Comparison of ENCODE assay signal across 15 cellular contexts in genomic region chr11:73972187-73972586, GRCh38. TPM values are rescaled to one million over a fixed set of nuclear protein-coding genes. Genes with fewer than 3 reads are reported as not detected.
DNase-seq lines count a peak whose midpoint lies in the region; ATAC-seq and TF ChIP-seq lines count a peak whose summit lies in the region.
"Had no signal": no experiment of that assay in that cellular context is flagged by ENCODE, and none has a peak within 500 bp of the region (broad histone marks: within the 10 kb centered on the region; RNA-seq: fewer than 3 reads in every experiment).

No MANE protein-coding gene starts in this region.

- H3K27ac ChIP-seq in OCI-LY7 (ENCODE audit: low read depth, low read length, poor library complexity, severe bottlenecking): peak overlapping the region; percentile 26
- H3K27ac ChIP-seq: gastroesophageal sphincter, SK-N-MC had no signal

- H3K9me2 ChIP-seq in OCI-LY7 (ENCODE audit: insufficient read depth, low read length): no peaks in the 10 kb centered on the region

- peaks cover 96% of the 10 kb centered on the region for H3K4me1 Mint-ChIP-seq in activated T-cell treated with anti-CD3 and anti-CD28 coated beads, Interleukin-2, amount 50 U/mL, for 24 hours (ENCODE audit: low read depth)
- peaks cover 96% of the 10 kb centered on the region for H3K4me1 Mint-ChIP-seq in activated T-cell treated with anti-CD3 and anti-CD28 coated beads, Interleukin-2, amount 50 U/mL, for 4 hours (ENCODE audit: low read depth)
- peaks cover 49% of the 10 kb centered on the region for H3K4me1 Mint-ChIP-seq in activated naive CD8-positive, alpha-beta T cell treated with anti-CD3 and anti-CD28 coated beads, Interleukin-2, amount 10 ng/mL, durations not matched to agents 7 days and 5 days
- peaks cover 89% of the 10 kb centered on the region for H3K4me1 Mint-ChIP-seq in stimulated activated effector memory CD8-positive, alpha-beta T cell treated with anti-CD3 and anti-CD28 coated beads, Interleukin-12 subunit alpha, Interleukin-12 subunit beta, amount 100 ng/mL, for 72 hours
- H3K4me1 Mint-ChIP-seq in mesothelial cell of epicardium: peaks cover 8% of the 10 kb centered on the region

- no peak for ATAC-seq in activated T-cell treated with anti-CD3 and anti-CD28 coated beads, Interleukin-2, amount 50 U/mL, for 4 hours
- no peak for ATAC-seq in activated naive CD8-positive, alpha-beta T cell treated with anti-CD3 and anti-CD28 coated beads, Interleukin-2, amount 10 ng/mL, durations not matched to agents 7 days and 5 days (ENCODE audit: low read depth)
- ATAC-seq in stimulated activated effector memory CD8-positive, alpha-beta T cell treated with anti-CD3 and anti-CD28 coated beads, Interleukin-12 subunit alpha, Interleukin-12 subunit beta, amount 100 ng/mL, for 72 hours: no peak
- ATAC-seq: gastroesophageal sphincter had no signal

- no peak for DNase-seq in activated T-cell treated with anti-CD3 and anti-CD28 coated beads, Interleukin-2, amount 50 U/mL, for 24 hours
- no peak for DNase-seq in activated T-cell treated with anti-CD3 and anti-CD28 coated beads, Interleukin-2, amount 50 U/mL, for 4 hours
- DNase-seq in OCI-LY7 (ENCODE audit: low spot score): peak; percentile 39
- no peak for DNase-seq in activated naive CD8-positive, alpha-beta T cell treated with anti-CD3 and anti-CD28 coated beads, Interleukin-2, amount 10 ng/mL, durations not matched to agents 7 days and 5 days
- no peak for DNase-seq in stimulated activated effector memory CD8-positive, alpha-beta T cell treated with anti-CD3 and anti-CD28 coated beads, Interleukin-12 subunit alpha, Interleukin-12 subunit beta, amount 100 ng/mL, for 72 hours (ENCODE audit: low spot score in 2 of 2)
- DNase-seq in mesothelial cell of epicardium (ENCODE audit: low spot score in 2 of 2, unreplicated experiment in 2 of 2): no peak
- no peak for DNase-seq in glomerular visceral epithelial cell (ENCODE audit: extremely low spot score)
- no peak for DNase-seq in NCI-H526 treated with DMSO at 0.1 percent for 48 hours (lab: John Stamatoyannopoulos, UW)
- DNase-seq: activated CD4-positive, CD25-positive, alpha-beta regulatory T cell; caudate nucleus; NCI-H2171 had no signal

- no peaks in the 10 kb centered on the region for H3K9me3 Mint-ChIP-seq in activated T-cell treated with anti-CD3 and anti-CD28 coated beads, Interleukin-2, amount 50 U/mL, for 24 hours
- no peaks in the 10 kb centered on the region for H3K9me3 Mint-ChIP-seq in activated T-cell treated with anti-CD3 and anti-CD28 coated beads, Interleukin-2, amount 50 U/mL, for 4 hours
- no peaks in the 10 kb centered on the region for H3K9me3 Mint-ChIP-seq in activated naive CD8-positive, alpha-beta T cell treated with anti-CD3 and anti-CD28 coated beads, Interleukin-2, amount 10 ng/mL, durations not matched to agents 7 days and 5 days
- H3K9me3 Mint-ChIP-seq in stimulated activated effector memory CD8-positive, alpha-beta T cell treated with anti-CD3 and anti-CD28 coated beads, Interleukin-12 subunit alpha, Interleukin-12 subunit beta, amount 100 ng/mL, for 72 hours: no peaks in the 10 kb centered on the region
- no peaks in the 10 kb centered on the region for H3K9me3 Mint-ChIP-seq in mesothelial cell of epicardium

- H3K27ac Mint-ChIP-seq in activated T-cell treated with anti-CD3 and anti-CD28 coated beads, Interleukin-2, amount 50 U/mL, for 24 hours: peak overlapping the region; percentile 83
- peak overlapping the region; percentile 40 for H3K27ac Mint-ChIP-seq in activated naive CD8-positive, alpha-beta T cell treated with anti-CD3 and anti-CD28 coated beads, Interleukin-2, amount 10 ng/mL, durations not matched to agents 7 days and 5 days
- peak overlapping the region; percentile 98 for H3K27ac Mint-ChIP-seq in stimulated activated effector memory CD8-positive, alpha-beta T cell treated with anti-CD3 and anti-CD28 coated beads, Interleukin-12 subunit alpha, Interleukin-12 subunit beta, amount 100 ng/mL, for 72 hours
- H3K27ac Mint-ChIP-seq in mesothelial cell of epicardium: no peak overlapping the region

- no peaks in the 10 kb centered on the region for H3K9me3 ChIP-seq in OCI-LY7 (ENCODE audit: low read length)
- H3K9me3 ChIP-seq: gastroesophageal sphincter, thyroid gland had no signal

- peaks cover 9% of the 10 kb centered on the region; the same call in 1 of the 2 replicates for H3K79me2 ChIP-seq in OCI-LY7 (ENCODE audit: insufficient read depth, low read depth, low read length)

- peaks cover 49% of the 10 kb centered on the region for H3K4me1 ChIP-seq in OCI-LY7 (ENCODE audit: insufficient read depth, low read length, poor library complexity, severe bottlenecking)

- H4K20me1 ChIP-seq in OCI-LY7 (ENCODE audit: insufficient read depth, low read length): 0 out of 2 replicates have a peak, but pooled peaks cover 8% of the 10 kb centered on the region

- no peak overlapping the region for H3K4me3 Mint-ChIP-seq in activated T-cell treated with anti-CD3 and anti-CD28 coated beads, Interleukin-2, amount 50 U/mL, for 24 hours
- no peak overlapping the region for H3K4me3 Mint-ChIP-seq in activated T-cell treated with anti-CD3 and anti-CD28 coated beads, Interleukin-2, amount 50 U/mL, for 4 hours
- no peak overlapping the region for H3K4me3 Mint-ChIP-seq in activated naive CD8-positive, alpha-beta T cell treated with anti-CD3 and anti-CD28 coated beads, Interleukin-2, amount 10 ng/mL, durations not matched to agents 7 days and 5 days
- H3K4me3 Mint-ChIP-seq in stimulated activated effector memory CD8-positive, alpha-beta T cell treated with anti-CD3 and anti-CD28 coated beads, Interleukin-12 subunit alpha, Interleukin-12 subunit beta, amount 100 ng/mL, for 72 hours: no peak overlapping the region
- no peak overlapping the region for H3K4me3 Mint-ChIP-seq in mesothelial cell of epicardium

- no peak overlapping the region for H3K4me2 ChIP-seq in OCI-LY7 (ENCODE audit: low read length)

- no peak overlapping the region for H3K4me3 ChIP-seq in OCI-LY7 (ENCODE audit: low read depth, low read length, poor library complexity, severe bottlenecking)
- H3K4me3 ChIP-seq: gastroesophageal sphincter, SK-N-MC, thyroid gland had no signal

- peaks cover 45% of the 10 kb centered on the region for H3K36me3 ChIP-seq in OCI-LY7 (ENCODE audit: insufficient read depth, low read length)

- H2AFZ ChIP-seq in OCI-LY7 (ENCODE audit: low read length): no peak overlapping the region

- POLR2A ChIA-PET in OCI-LY7 (lab: Charles Lee): interaction anchor here (1.1 to 3.3 kb wide), 5 partner anchors 8 to 25 kb away, joined by 3 to 18 read pairs (median 4); no protein-coding TSS in a partner anchor
- POLR2A ChIA-PET in activated naive CD8-positive, alpha-beta T cell treated with anti-CD3 and anti-CD28 coated beads, Interleukin-2, amount 10 ng/mL, durations not matched to agents 7 days and 5 days (lab: Charles Lee): interaction anchor here (0.9 to 7.7 kb wide), 9 partner anchors 10 to 212 kb away, joined by 3 to 196 read pairs (median 11); partner anchors contain the start of genes C2CD3, PPME1 and UCP2

- BruUV-seq in OCI-LY7 (replicated peaks; lab: Mats Ljungman, UMichigan): no TSS peak

- no peaks in the 10 kb centered on the region for H3K27me3 Mint-ChIP-seq in activated T-cell treated with anti-CD3 and anti-CD28 coated beads, Interleukin-2, amount 50 U/mL, for 24 hours
- no peaks in the 10 kb centered on the region for H3K27me3 Mint-ChIP-seq in activated T-cell treated with anti-CD3 and anti-CD28 coated beads, Interleukin-2, amount 50 U/mL, for 4 hours (ENCODE audit: low read depth)
- no peaks in the 10 kb centered on the region for H3K27me3 Mint-ChIP-seq in activated naive CD8-positive, alpha-beta T cell treated with anti-CD3 and anti-CD28 coated beads, Interleukin-2, amount 10 ng/mL, durations not matched to agents 7 days and 5 days
- no peaks in the 10 kb centered on the region for H3K27me3 Mint-ChIP-seq in mesothelial cell of epicardium (ENCODE audit: low read depth)
- H3K27me3 Mint-ChIP-seq: progenitor cell of endocrine pancreas had no signal

- intact Hi-C loops in OCI-LY7 (cut with micrococcal nuclease; ENCODE audit: unreplicated experiment): no loop called here

- CTCF ChIA-PET in OCI-LY7 (lab: Charles Lee; ENCODE audit: unreplicated experiment): interaction anchor here (1.0 kb wide), 1 partner anchor 15 kb away, joined by 3 read pairs; no protein-coding TSS in a partner anchor

- peaks cover 43% of the 10 kb centered on the region for H3K36me3 Mint-ChIP-seq in activated T-cell treated with anti-CD3 and anti-CD28 coated beads, Interleukin-2, amount 50 U/mL, for 24 hours (ENCODE audit: low read depth)
- peaks cover 25% of the 10 kb centered on the region for H3K36me3 Mint-ChIP-seq in activated T-cell treated with anti-CD3 and anti-CD28 coated beads, Interleukin-2, amount 50 U/mL, for 4 hours (ENCODE audit: insufficient read depth)
- H3K36me3 Mint-ChIP-seq in activated naive CD8-positive, alpha-beta T cell treated with anti-CD3 and anti-CD28 coated beads, Interleukin-2, amount 10 ng/mL, durations not matched to agents 7 days and 5 days: peaks cover 28% of the 10 kb centered on the region
- H3K36me3 Mint-ChIP-seq in stimulated activated effector memory CD8-positive, alpha-beta T cell treated with anti-CD3 and anti-CD28 coated beads, Interleukin-12 subunit alpha, Interleukin-12 subunit beta, amount 100 ng/mL, for 72 hours: peaks cover 78% of the 10 kb centered on the region
- H3K36me3 Mint-ChIP-seq in mesothelial cell of epicardium: peaks cover 15% of the 10 kb centered on the region

- TF ChIP-seq CTCF in OCI-LY7 (conservative IDR thresholded peaks at IDR 0.05; ENCODE audit: low read length) (no peak), mesothelial cell of epicardium (IDR thresholded peaks at IDR 0.05; ENCODE audit: unreplicated experiment) (no peak)

RNA-seq across cellular contexts. Expression of gene UCP2, which starts 10.5 kb away (rescaled TPM):
- total RNA-seq in activated T-cell treated with anti-CD3 and anti-CD28 coated beads, Interleukin-2, amount 50 U/mL, for 4 hours: 100 to 1,000 TPM in 1 of 3 donors, 10 to 100 TPM in 2; 69.3 to 146 (median 88.9) TPM
- 82.7 and 145 TPM in 2 replicates for total RNA-seq in OCI-LY7 (2014; rRNA removed; shearing (Covaris generic))
- total RNA-seq in OCI-LY7 (2022) (358 and 389 TPM in 2 replicates), mesothelial cell of epicardium (27.1 to 31.5 TPM (median 27.7 TPM) in 3 replicates)
- total RNA-seq in activated naive CD8-positive, alpha-beta T cell treated with anti-CD3 and anti-CD28 coated beads, Interleukin-2, amount 10 ng/mL, durations not matched to agents 7 days and 5 days: 100 to 1,000 TPM; 267 TPM

RNA-seq across cellular contexts. Expression of gene DNAJB13, which starts 21.4 kb away (rescaled TPM):
- total RNA-seq in activated T-cell treated with anti-CD3 and anti-CD28 coated beads, Interleukin-2, amount 50 U/mL, for 4 hours: under 1 TPM in 2 of 3 donors, not detected in 1; 0.27 to 0.61 TPM
- total RNA-seq in OCI-LY7 (2014; rRNA removed; shearing (Covaris generic)): not detected in 2 replicates
- total RNA-seq in OCI-LY7 (2022) (0.29 and 0.81 TPM in 2 replicates), mesothelial cell of epicardium (0.59 to 0.75 TPM (median 0.60 TPM) in 3 replicates)
- total RNA-seq in activated naive CD8-positive, alpha-beta T cell treated with anti-CD3 and anti-CD28 coated beads, Interleukin-2, amount 10 ng/mL, durations not matched to agents 7 days and 5 days: under 1 TPM in 1 of 2 experiments, not detected in 1; 0.47 TPM
- total RNA-seq: gastroesophageal sphincter had no signal

RNA-seq across cellular contexts. Expression of gene UCP3, which starts 36.7 kb away (rescaled TPM):
- total RNA-seq in activated T-cell treated with anti-CD3 and anti-CD28 coated beads, Interleukin-2, amount 50 U/mL, for 4 hours: 1 to 10 TPM; 1.3 to 2.6 (median 1.7) TPM
- 1.5 and 3.2 TPM in 2 replicates for total RNA-seq in OCI-LY7 (2014; rRNA removed; shearing (Covaris generic))
- total RNA-seq in OCI-LY7 (2022) (1.8 and 2.4 TPM in 2 replicates), mesothelial cell of epicardium (4.1 to 5.8 TPM (median 4.5 TPM) in 3 replicates)
- 1 to 10 TPM; 4.0 to 4.1 TPM for total RNA-seq in activated naive CD8-positive, alpha-beta T cell treated with anti-CD3 and anti-CD28 coated beads, Interleukin-2, amount 10 ng/mL, durations not matched to agents 7 days and 5 days
